Comparison of ENCODE assay signal across 19 cellular contexts in genomic region chr3:153396581-153396980, GRCh38.
"Had no signal": no experiment of that assay in that cellular context is flagged by ENCODE, and none has a peak within 500 bp of the region (broad histone marks: within the 10 kb centered on the region; RNA-seq: fewer than 3 reads in every experiment).

No MANE protein-coding gene starts in this region.

- H3K4me3 Mint-ChIP-seq: activated B cell treated with CpG ODN at 0.5 μM for 24 hours; activated CD4-positive, alpha-beta T cell treated with anti-CD3 and anti-CD28 coated beads for 36 hours; activated naive CD4-positive, alpha-beta T cell treated with anti-CD3 and anti-CD28 coated beads, Interleukin-2, amount 10 ng/mL, durations not matched to agents 7 days and 5 days; memory B cell; nephron progenitor cell; T-helper 1 cell treated with Interleukin-12 subunit alpha and Interleukin-12 subunit beta and Interleukin-4 antibody, amounts not matched to agents 30 μg/mL and 1 μg/mL, for 36 hours had no signal

- DNase-seq: activated B cell treated with CpG ODN at 0.5 μM for 24 hours; activated CD4-positive, alpha-beta T cell treated with anti-CD3 and anti-CD28 coated beads for 36 hours; activated CD4-positive, alpha-beta T cell treated with anti-CD3 and anti-CD28 coated beads, Interleukin-2, amount 50 U/mL, for 4 hours; activated effector memory CD4-positive, alpha-beta T cell treated with anti-CD3 and anti-CD28 coated beads, Interleukin-2, amount 50 U/mL, for 16 hours; activated naive CD4-positive, alpha-beta T cell treated with anti-CD3 and anti-CD28 coated beads, Interleukin-2, amount 10 ng/mL, durations not matched to agents 7 days and 5 days; amygdala; heart left ventricle; mucosa of descending colon; nephron progenitor cell; nucleus accumbens; retina; stimulated activated CD4-positive, alpha-beta T cell treated with anti-CD3 and anti-CD28 coated beads, Interleukin-2, amount 100 ng/mL, for 48 hours; stimulated activated CD8-positive, alpha-beta memory T cell treated with anti-CD3 and anti-CD28 coated beads, Interleukin-4, amount 100 ng/mL, for 48 hours; stimulated activated naive CD4-positive, alpha-beta T cell treated with Interleukin-2 at 50 U/mL for 16 hours; T1000; upper lobe of right lung had no signal

- H3K27ac ChIP-seq: cardiac muscle cell, heart left ventricle, upper lobe of right lung had no signal

- ATAC-seq: activated CD4-positive, alpha-beta T cell treated with anti-CD3 and anti-CD28 coated beads for 36 hours; heart left ventricle; mucosa of descending colon; upper lobe of right lung had no signal

- H3K36me3 ChIP-seq: cardiac muscle cell, heart left ventricle, upper lobe of right lung had no signal

- H3K27ac Mint-ChIP-seq: activated B cell treated with CpG ODN at 0.5 μM for 24 hours; activated CD4-positive, alpha-beta T cell treated with anti-CD3 and anti-CD28 coated beads for 36 hours; activated naive CD4-positive, alpha-beta T cell treated with anti-CD3 and anti-CD28 coated beads, Interleukin-2, amount 10 ng/mL, durations not matched to agents 7 days and 5 days; memory B cell; nephron progenitor cell; T-helper 1 cell treated with Interleukin-12 subunit alpha and Interleukin-12 subunit beta and Interleukin-4 antibody, amounts not matched to agents 30 μg/mL and 1 μg/mL, for 36 hours had no signal

- H3K27me3 Mint-ChIP-seq: activated B cell treated with CpG ODN at 0.5 μM for 24 hours had no signal

- H3K27me3 ChIP-seq: cardiac muscle cell, heart left ventricle, upper lobe of right lung had no signal

- H3K4me1 ChIP-seq: upper lobe of right lung had no signal

- H3K4me3 ChIP-seq: cardiac muscle cell, heart left ventricle, mucosa of descending colon, upper lobe of right lung had no signal
